ENCODE assay signal across 1 cellular context in the genomic region with DNA sequence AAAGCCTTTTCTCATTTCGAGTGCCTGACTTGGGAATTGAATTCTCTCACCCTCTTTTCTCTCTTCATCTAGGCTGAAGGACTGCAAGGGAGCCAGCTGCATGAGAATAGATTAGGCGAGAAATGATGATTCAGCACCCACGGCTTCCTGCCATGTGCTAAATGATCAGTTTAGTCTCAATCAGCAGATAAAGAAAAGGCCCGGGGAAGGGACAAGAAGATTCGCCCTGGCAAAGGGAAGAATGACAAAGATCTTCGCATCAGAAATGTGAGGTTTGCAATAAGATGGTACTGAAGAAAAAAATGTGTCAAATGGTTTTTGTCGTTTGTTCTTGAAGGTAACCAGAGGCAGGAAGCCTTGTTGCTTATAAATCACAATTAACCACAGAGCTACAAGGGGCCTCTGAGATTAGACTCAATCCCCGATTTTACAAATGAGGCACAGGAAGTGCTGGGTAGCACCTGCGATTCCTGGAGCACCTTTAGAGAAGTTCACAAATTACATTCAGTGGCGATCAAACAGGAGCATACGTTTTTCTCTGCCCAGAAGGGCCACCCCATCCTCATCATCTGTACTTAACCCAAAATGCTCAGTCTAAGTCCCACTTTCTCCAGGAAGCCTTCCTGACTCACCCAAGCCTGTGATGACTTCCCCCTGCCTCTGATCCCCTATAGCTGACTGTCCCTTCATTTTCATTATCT.
TF ChIP-seq lines count a peak whose summit lies in the region.

No MANE protein-coding gene starts in this region.

TF ChIP-seq in GM12878, 131 proteins besides CTCF, POLR2A, EP300 and RAD21 (continued from another document):
- TF ChIP-seq, protein P1, sequence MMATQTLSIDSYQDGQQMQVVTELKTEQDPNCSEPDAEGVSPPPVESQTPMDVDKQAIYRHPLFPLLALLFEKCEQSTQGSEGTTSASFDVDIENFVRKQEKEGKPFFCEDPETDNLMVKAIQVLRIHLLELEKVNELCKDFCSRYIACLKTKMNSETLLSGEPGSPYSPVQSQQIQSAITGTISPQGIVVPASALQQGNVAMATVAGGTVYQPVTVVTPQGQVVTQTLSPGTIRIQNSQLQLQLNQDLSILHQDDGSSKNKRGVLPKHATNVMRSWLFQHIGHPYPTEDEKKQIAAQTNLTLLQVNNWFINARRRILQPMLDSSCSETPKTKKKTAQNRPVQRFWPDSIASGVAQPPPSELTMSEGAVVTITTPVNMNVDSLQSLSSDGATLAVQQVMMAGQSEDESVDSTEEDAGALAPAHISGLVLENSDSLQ (IDR thresholded peaks at IDR 0.05) = no peak
- no peak for TF ChIP-seq GABPA (IDR thresholded peaks at IDR 0.05; ENCODE audit: low read depth)
- TF ChIP-seq TARDBP (IDR thresholded peaks at IDR 0.05; ENCODE audit: borderline replicate concordance) = no peak
- no peak for TF ChIP-seq MAX (IDR thresholded peaks at IDR 0.05; ENCODE audit: low read depth, low read length)
- TF ChIP-seq, protein P2, sequence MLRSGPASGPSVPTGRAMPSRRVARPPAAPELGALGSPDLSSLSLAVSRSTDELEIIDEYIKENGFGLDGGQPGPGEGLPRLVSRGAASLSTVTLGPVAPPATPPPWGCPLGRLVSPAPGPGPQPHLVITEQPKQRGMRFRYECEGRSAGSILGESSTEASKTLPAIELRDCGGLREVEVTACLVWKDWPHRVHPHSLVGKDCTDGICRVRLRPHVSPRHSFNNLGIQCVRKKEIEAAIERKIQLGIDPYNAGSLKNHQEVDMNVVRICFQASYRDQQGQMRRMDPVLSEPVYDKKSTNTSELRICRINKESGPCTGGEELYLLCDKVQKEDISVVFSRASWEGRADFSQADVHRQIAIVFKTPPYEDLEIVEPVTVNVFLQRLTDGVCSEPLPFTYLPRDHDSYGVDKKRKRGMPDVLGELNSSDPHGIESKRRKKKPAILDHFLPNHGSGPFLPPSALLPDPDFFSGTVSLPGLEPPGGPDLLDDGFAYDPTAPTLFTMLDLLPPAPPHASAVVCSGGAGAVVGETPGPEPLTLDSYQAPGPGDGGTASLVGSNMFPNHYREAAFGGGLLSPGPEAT (IDR thresholded peaks at IDR 0.05; ENCODE audit: low read depth) = no peak
